8 cellular contexts compared by ENCODE assay signal in genomic region chr9:6080154-6080716, GRCh38.
A peak's percentile ranks its signal among the peaks of the same experiment; 100 is the strongest.
DNase-seq lines count a peak whose midpoint lies in the region; ATAC-seq lines count a peak whose summit lies in the region.

No MANE protein-coding gene starts in this region.

- H3K4me3 ChIP-seq in endocrine pancreas (ENCODE audit: control insufficient read depth, insufficient read depth, low read length) (peak overlapping the region; percentile 76), mesenchymal stem cell (ENCODE audit: insufficient read depth in 1 of 2, low read depth in 1 of 2, low read length in 2 of 2) (peak overlapping the region; percentile 49 to 79)

- no peak overlapping the region for H2BK15ac ChIP-seq in mesenchymal stem cell (ENCODE audit: low read depth, poor library complexity, severe bottlenecking)

- CTCF ChIA-PET in activated CD8-positive, alpha-beta memory T cell treated with anti-CD3 and anti-CD28 coated beads, Interleukin-2, amount 10 ng/mL, durations not matched to agents 7 days and 5 days (lab: Charles Lee): interaction anchor here (0.7 to 1.1 kb wide), 3 partner anchors 12 to 226 kb away, joined by 3 to 4 read pairs (median 4); no protein-coding TSS in a partner anchor

- H3K4me1 Mint-ChIP-seq in activated CD8-positive, alpha-beta memory T cell treated with anti-CD3 and anti-CD28 coated beads, Interleukin-2, amount 10 ng/mL, durations not matched to agents 7 days and 5 days: peaks cover 8% of the 10 kb centered on the region

- peak overlapping the region; percentile 72 to 78 for H3K18ac ChIP-seq in mesenchymal stem cell (ENCODE audit: low read depth in 1 of 2, low read length in 2 of 2)

- H3K27ac Mint-ChIP-seq in activated CD8-positive, alpha-beta memory T cell treated with anti-CD3 and anti-CD28 coated beads, Interleukin-2, amount 10 ng/mL, durations not matched to agents 7 days and 5 days: peak overlapping the region; percentile 75

- no peak overlapping the region for H3K23ac ChIP-seq in mesenchymal stem cell (ENCODE audit: low read length in 2 of 2)

- peak overlapping the region; percentile 79 for H2AFZ ChIP-seq in mesenchymal stem cell (ENCODE audit: low read depth, low read length)

- H3K9me3 ChIP-seq in endocrine pancreas (ENCODE audit: control insufficient read depth, low read length): no peaks in the 10 kb centered on the region
- H3K9me3 ChIP-seq in mesenchymal stem cell (ENCODE audit: control insufficient read depth, low read length): no peaks in the 10 kb centered on the region

- H3K14ac ChIP-seq in mesenchymal stem cell (ENCODE audit: low read length in 2 of 2): no peak overlapping the region

- peaks cover 6% of the 10 kb centered on the region for H3K27me3 Mint-ChIP-seq in activated CD8-positive, alpha-beta memory T cell treated with anti-CD3 and anti-CD28 coated beads, Interleukin-2, amount 10 ng/mL, durations not matched to agents 7 days and 5 days

- H2AK5ac ChIP-seq in mesenchymal stem cell (ENCODE audit: low read length, severe bottlenecking): peak overlapping the region; percentile 38

- H2BK12ac ChIP-seq in mesenchymal stem cell (ENCODE audit: low read length in 2 of 2): no peak overlapping the region

- no peak overlapping the region for H2BK120ac ChIP-seq in mesenchymal stem cell (ENCODE audit: low read depth, low read length)

- DNase-seq in 8988T (peak; percentile 24), NCI-H748 (lab: John Stamatoyannopoulos, UW; ENCODE audit: unreplicated experiment) (peak; percentile 98), mesenchymal stem cell (peak; percentile 90)
- peak; percentile 83 for DNase-seq in activated CD8-positive, alpha-beta memory T cell treated with anti-CD3 and anti-CD28 coated beads, Interleukin-2, amount 10 ng/mL, durations not matched to agents 7 days and 5 days
- peak; percentile 62 for DNase-seq in stimulated activated CD8-positive, alpha-beta memory T cell treated with anti-CD3 and anti-CD28 coated beads, Interleukin-12 subunit alpha, Interleukin-12 subunit beta, amount 100 ng/mL, for 4 hours (ENCODE audit: low read depth)

- H4K91ac ChIP-seq in mesenchymal stem cell (ENCODE audit: low read length): peak overlapping the region; percentile 48

- no peaks in the 10 kb centered on the region for H3K79me1 ChIP-seq in mesenchymal stem cell (replicated peaks; ENCODE audit: low read length, poor library complexity, severe bottlenecking)

- H3K9ac ChIP-seq in endocrine pancreas (ENCODE audit: control insufficient read depth, insufficient read depth, low read length): no peak overlapping the region
- H3K9ac ChIP-seq in mesenchymal stem cell (ENCODE audit: low read length): peak overlapping the region; percentile 76

- H4K8ac ChIP-seq in mesenchymal stem cell (ENCODE audit: low read length): peak overlapping the region; percentile 76

- H3K9me3 Mint-ChIP-seq in activated CD8-positive, alpha-beta memory T cell treated with anti-CD3 and anti-CD28 coated beads, Interleukin-2, amount 10 ng/mL, durations not matched to agents 7 days and 5 days (ENCODE audit: low read depth): no peaks in the 10 kb centered on the region

- H3K36me3 Mint-ChIP-seq in activated CD8-positive, alpha-beta memory T cell treated with anti-CD3 and anti-CD28 coated beads, Interleukin-2, amount 10 ng/mL, durations not matched to agents 7 days and 5 days: no peaks in the 10 kb centered on the region

- H3K4me1 ChIP-seq in endocrine pancreas (ENCODE audit: control insufficient read depth, insufficient read depth, low read length) (no peaks in the 10 kb centered on the region), mesenchymal stem cell (ENCODE audit: control insufficient read depth, insufficient read depth, low read depth, low read length) (peaks cover 2% of the 10 kb centered on the region)

- ATAC-seq in GM19025 (IDR thresholded peaks at IDR 0.05; ENCODE audit: low read depth, unreplicated experiment) (peak; percentile 94), HG03457 (IDR thresholded peaks at IDR 0.05; ENCODE audit: unreplicated experiment) (peak; percentile 82)
- ATAC-seq in activated CD8-positive, alpha-beta memory T cell treated with anti-CD3 and anti-CD28 coated beads, Interleukin-2, amount 10 ng/mL, durations not matched to agents 7 days and 5 days: peak; percentile 97

- WGBS in mesenchymal stem cell: 10% methylated on average over 18 of the region's 18 CpGs

- peak overlapping the region; percentile 32 for H3K27ac ChIP-seq in mesenchymal stem cell (ENCODE audit: low read length, poor library complexity, severe bottlenecking)

- H3K4me3 Mint-ChIP-seq in activated CD8-positive, alpha-beta memory T cell treated with anti-CD3 and anti-CD28 coated beads, Interleukin-2, amount 10 ng/mL, durations not matched to agents 7 days and 5 days: peak overlapping the region; percentile 83

- no peak overlapping the region for H2BK5ac ChIP-seq in mesenchymal stem cell (ENCODE audit: low read depth, low read length, poor library complexity, severe bottlenecking)

- H3K27me3 ChIP-seq in endocrine pancreas (ENCODE audit: control insufficient read depth, insufficient read depth, low read length): no peaks in the 10 kb centered on the region
- H3K27me3 ChIP-seq in mesenchymal stem cell (ENCODE audit: control insufficient read depth in 1 of 2, insufficient read depth in 1 of 2, low read length in 2 of 2): peaks cover 0 to 1% of the 10 kb centered on the region in 2 experiments

- peak overlapping the region; percentile 81 for H3K4me2 ChIP-seq in mesenchymal stem cell (ENCODE audit: low read length, poor library complexity, severe bottlenecking)

- no peak overlapping the region for H3K4ac ChIP-seq in mesenchymal stem cell (ENCODE audit: low read depth in 1 of 2, low read length in 2 of 2)

- H3K36me3 ChIP-seq in endocrine pancreas (ENCODE audit: control insufficient read depth, insufficient read depth, low read length) (no peaks in the 10 kb centered on the region), mesenchymal stem cell (ENCODE audit: control insufficient read depth in 1 of 2, insufficient read depth in 2 of 2, low read depth in 1 of 2, low read length in 2 of 2) (no peaks in the 10 kb centered on the region)

Comparison
In these comparisons a context has a peak if more than half of its experiments do, and no peak if none do; other contexts are left out.
1. Peak in every context shown above with its lines: DNase-seq, ATAC-seq, H3K4me3 ChIP-seq and H3K27ac ChIP-seq.
2. DNase-seq: peak in every context shown above with its lines; median percentile 98 in NCI-H748; 90 in mesenchymal stem cell; 83 in activated CD8-positive, alpha-beta memory T cell treated with anti-CD3 and anti-CD28 coated beads, Interleukin-2, amount 10 ng/mL, durations not matched to agents 7 days and 5 days; 62 in stimulated activated CD8-positive, alpha-beta memory T cell treated with anti-CD3 and anti-CD28 coated beads, Interleukin-12 subunit alpha, Interleukin-12 subunit beta, amount 100 ng/mL, for 4 hours; 24 in 8988T.